ENCODE assay signal across 1 cellular context in genomic region chr16:71855937-71856662, GRCh38.
TF ChIP-seq lines count a peak whose summit lies in the region.

No MANE protein-coding gene starts in this region.

TF ChIP-seq in SK-N-SH, 30 proteins besides CTCF, POLR2A, EP300 and RAD21:
- TF ChIP-seq MEF2A (IDR thresholded peaks at IDR 0.05; ENCODE audit: borderline replicate concordance, low read depth) = no peak
- TF ChIP-seq GATA2 (CRISPR knock-in tag; IDR thresholded peaks at IDR 0.05) = no peak
- TF ChIP-seq POLR2AphosphoS5 (IDR thresholded peaks at IDR 0.05; ENCODE audit: low read depth, low read length) = no peak
- TF ChIP-seq ZBTB33 (IDR thresholded peaks at IDR 0.05; ENCODE audit: borderline replicate concordance, low read depth) = no peak
- TF ChIP-seq TCF12 (IDR thresholded peaks at IDR 0.05) = no peak
- TF ChIP-seq NRF1 (IDR thresholded peaks at IDR 0.05; ENCODE audit: low read depth, low read length) = no peak
- TF ChIP-seq EZH2phosphoT487 (IDR thresholded peaks at IDR 0.05; ENCODE audit: borderline replicate concordance, low read depth) = no peak
- TF ChIP-seq REST (IDR thresholded peaks at IDR 0.05; ENCODE audit: low read depth, low read length) = no peak
